Comparison of ENCODE assay signal across 8 cellular contexts in genomic region chr6:127342296-127342945, GRCh38. TPM values are rescaled to one million over a fixed set of nuclear protein-coding genes. Genes with fewer than 3 reads are reported as not detected.
DNase-seq lines count a peak whose midpoint lies in the region; ATAC-seq, FAIRE-seq and TF ChIP-seq lines count a peak whose summit lies in the region.

No MANE protein-coding gene starts in this region.

- H3K4me1 ChIP-seq in HUES48 (ENCODE audit: control insufficient read depth, insufficient read depth, low read length), result peaks cover 51% of the 10 kb centered on the region
- H3K4me1 ChIP-seq in body of pancreas, result peaks cover 43% of the 10 kb centered on the region

- H3K9me3 Mint-ChIP-seq in Calu3 (ENCODE audit: low read depth, unreplicated experiment), result no peaks in the 10 kb centered on the region

- H3K4me3 ChIP-seq in HUES48 (ENCODE audit: low read depth, low read length) (peak overlapping the region; percentile 82), body of pancreas (peak overlapping the region; percentile 32 to 84)

- WGBS in body of pancreas, 2 donors, result 9 to 14% methylated on average over 10 of the region's 10 CpGs

- H3K36me3 Mint-ChIP-seq in Calu3 (ENCODE audit: insufficient read depth, unreplicated experiment), result no peaks in the 10 kb centered on the region

- CTCF ChIA-PET in Calu3 (lab: Charles Lee), result interaction anchor here (1.0 kb wide), 2 partner anchors 11 to 78 kb away, joined by 3 to 6 read pairs; no protein-coding TSS in a partner anchor

- FAIRE-seq in urothelium cell line (lab: Jason Lieb, UNC), result no peak

- no peaks in the 10 kb centered on the region for H3K9me3 ChIP-seq in HUES48 (ENCODE audit: control insufficient read depth, insufficient read depth, low read length)
- no peaks in the 10 kb centered on the region for H3K9me3 ChIP-seq in body of pancreas

- H3K27me3 Mint-ChIP-seq in Calu3 (ENCODE audit: unreplicated experiment), result no peaks in the 10 kb centered on the region

- intact Hi-C loops in Calu3 (cut with micrococcal nuclease; ENCODE audit: unreplicated experiment), result loop anchor here (5.0 kb wide), 1 partner anchor 80 kb away; no protein-coding TSS in a partner anchor
- intact Hi-C loops in body of pancreas (cut with DNase I), result no loop called here

- ATAC-seq in body of pancreas, result peak; percentile 65
- ATAC-seq in stimulated activated naive CD8-positive, alpha-beta T cell treated with anti-CD3 and anti-CD28 coated beads, Interleukin-15, Interleukin-2, amounts not matched to agents 100 U/mL and 50 U/mL, for 24 hours, result no peak
- no peak for ATAC-seq in GM21528 (IDR thresholded peaks at IDR 0.05; ENCODE audit: low FRiP score, unreplicated experiment)

- peak in 1 of 3 donors; percentile 11 for TF ChIP-seq POLR2A in body of pancreas (IDR thresholded peaks at IDR 0.05)

- H3K27ac Mint-ChIP-seq in Calu3 (ENCODE audit: unreplicated experiment), result no peak overlapping the region

- peak; percentile 35 for DNase-seq in Calu3
- peak; percentile 19 to 51 (median 29) for DNase-seq in body of pancreas
- peak; percentile 71 for DNase-seq in left kidney (ENCODE audit: low read depth, low spot score)
- DNase-seq in urothelium cell line (ENCODE audit: low spot score), result peak; percentile 27
- no peak for DNase-seq in stimulated activated CD4-positive, alpha-beta T cell treated with anti-CD3 and anti-CD28 coated beads, Interleukin-4, amount 100 ng/mL, for 1 hour
- no peak for DNase-seq in stimulated activated naive CD8-positive, alpha-beta T cell treated with anti-CD3 and anti-CD28 coated beads, Interleukin-15, Interleukin-2, amounts not matched to agents 100 U/mL and 50 U/mL, for 24 hours

- peak overlapping the region; percentile 87 for H3K9ac ChIP-seq in HUES48 (ENCODE audit: low read depth, low read length)

- no TSS peak for BruUV-seq in Calu3 (replicated peaks; lab: Mats Ljungman, UMichigan)

- no peak for TF ChIP-seq CTCF in Calu3 (IDR thresholded peaks at IDR 0.05; ENCODE audit: unreplicated experiment)
- TF ChIP-seq CTCF in body of pancreas (IDR thresholded peaks at IDR 0.05), result no peak

- H3K27me3 ChIP-seq in HUES48 (ENCODE audit: control insufficient read depth, insufficient read depth, low read length), result no peaks in the 10 kb centered on the region
- H3K27me3 ChIP-seq in body of pancreas, result no peaks in the 10 kb centered on the region

- H3K4me3 Mint-ChIP-seq in Calu3 (ENCODE audit: low read depth, unreplicated experiment), result no peak overlapping the region

- H3K27ac ChIP-seq in HUES48 (ENCODE audit: low read depth, low read length), result peak overlapping the region; percentile 90
- peak overlapping the region in 3 of 4 donors; percentile 67 to 82 (median 81) for H3K27ac ChIP-seq in body of pancreas

- peaks cover 2% of the 10 kb centered on the region for H3K4me1 Mint-ChIP-seq in Calu3 (ENCODE audit: low read depth, unreplicated experiment)

- H3K36me3 ChIP-seq in HUES48 (ENCODE audit: control insufficient read depth, insufficient read depth, low read length), result no peaks in the 10 kb centered on the region
- H3K36me3 ChIP-seq in body of pancreas (replicated peaks in 1 of 2; ENCODE audit: insufficient read depth in 1 of 2, low read depth in 2 of 2), result no peaks in the 10 kb centered on the region

RNA-seq across cellular contexts. Expression of gene ECHDC1, which starts 1.0 kb away (rescaled TPM):
- total RNA-seq in Calu3 (2022), result 30.3 and 42.5 TPM in 2 replicates
- 10 to 100 TPM; 27.4 to 35.5 TPM for total RNA-seq in body of pancreas

Comparison
In these comparisons a context has a peak if more than half of its experiments do, and no peak if none do; other contexts are left out.
1. DNase-seq: peak in Calu3 (single experiment), body of pancreas (4 of 4), left kidney (single experiment) and urothelium cell line (single experiment); none in stimulated activated CD4-positive, alpha-beta T cell treated with anti-CD3 and anti-CD28 coated beads, Interleukin-4, amount 100 ng/mL, for 1 hour (single experiment) and stimulated activated naive CD8-positive, alpha-beta T cell treated with anti-CD3 and anti-CD28 coated beads, Interleukin-15, Interleukin-2, amounts not matched to agents 100 U/mL and 50 U/mL, for 24 hours (single experiment).